ENCODE assay signal across 24 cellular contexts in the genomic region with DNA sequence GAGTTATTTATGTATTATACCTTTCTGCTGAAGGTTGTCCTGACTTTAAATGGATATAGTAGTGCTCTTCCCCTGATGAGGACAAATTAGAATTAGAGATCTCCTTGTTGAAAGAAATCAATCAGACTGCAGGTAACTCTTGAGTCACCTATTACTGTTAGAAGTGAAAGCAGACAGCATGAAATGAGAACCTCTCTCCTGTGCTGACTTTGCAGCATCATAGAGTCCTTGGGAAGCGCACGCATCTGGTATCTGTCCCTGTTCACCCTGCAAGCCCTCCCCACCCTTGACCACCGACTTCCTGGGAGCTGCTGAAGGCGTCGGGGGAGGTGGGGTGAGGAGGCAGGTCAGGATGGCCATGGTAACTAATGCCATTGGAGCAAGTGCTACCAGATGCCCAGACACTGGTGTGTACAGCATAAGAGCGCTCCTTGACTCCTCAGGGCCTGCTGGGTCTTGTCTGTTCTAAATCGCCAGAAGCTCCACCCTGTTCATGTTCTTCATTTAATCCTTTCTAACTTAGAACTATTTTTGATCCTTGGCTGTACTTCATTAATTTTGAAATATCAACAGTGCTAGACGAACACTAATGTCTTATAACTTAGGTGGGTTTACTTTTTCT.
"Had no signal": no experiment of that assay in that cellular context is flagged by ENCODE, and none has a peak within 500 bp of the region (broad histone marks: within the 10 kb centered on the region; RNA-seq: fewer than 3 reads in every experiment).

No MANE protein-coding gene starts in this region.

- H3K4me1 ChIP-seq: parathyroid adenoma, stomach had no signal

- H3K9me3 ChIP-seq: gastrocnemius medialis, left ventricle myocardium inferior, stomach, testis, upper lobe of right lung had no signal

- H3K9me3 Mint-ChIP-seq: activated naive CD4-positive, alpha-beta T cell treated with anti-CD3 and anti-CD28 coated beads, Interleukin-2, amount 50 U/mL, for 72 hours; activated T-cell treated with anti-CD3 and anti-CD28 coated beads, Interleukin-2, amount 50 U/mL, for 72 hours; stimulated activated effector memory CD8-positive, alpha-beta T cell treated with anti-CD3 and anti-CD28 coated beads, Interleukin-12 subunit alpha, Interleukin-12 subunit beta, amount 100 ng/mL, for 72 hours had no signal

- H3K27ac Mint-ChIP-seq: activated T-cell treated with anti-CD3 and anti-CD28 coated beads, Interleukin-2, amount 50 U/mL, for 72 hours; stimulated activated effector memory CD8-positive, alpha-beta T cell treated with anti-CD3 and anti-CD28 coated beads, Interleukin-12 subunit alpha, Interleukin-12 subunit beta, amount 100 ng/mL, for 72 hours had no signal

- H3K9ac ChIP-seq: parathyroid adenoma had no signal

- H3K4me2 ChIP-seq: smooth muscle cell had no signal

- H3K4me3 Mint-ChIP-seq: activated T-cell treated with anti-CD3 and anti-CD28 coated beads, Interleukin-2, amount 50 U/mL, for 72 hours; neural crest cell; stimulated activated effector memory CD8-positive, alpha-beta T cell treated with anti-CD3 and anti-CD28 coated beads, Interleukin-12 subunit alpha, Interleukin-12 subunit beta, amount 100 ng/mL, for 72 hours had no signal

- H3K4me1 Mint-ChIP-seq: stimulated activated effector memory CD8-positive, alpha-beta T cell treated with anti-CD3 and anti-CD28 coated beads, Interleukin-12 subunit alpha, Interleukin-12 subunit beta, amount 100 ng/mL, for 72 hours had no signal

- H3K79me2 ChIP-seq: parathyroid adenoma had no signal

- ATAC-seq: activated naive CD4-positive, alpha-beta T cell treated with anti-CD3 and anti-CD28 coated beads, Interleukin-2, amount 50 U/mL, for 72 hours; activated T-cell treated with anti-CD3 and anti-CD28 coated beads, Interleukin-2, amount 50 U/mL, for 72 hours; gastrocnemius medialis; heart left ventricle; sciatic nerve; stimulated activated effector memory CD8-positive, alpha-beta T cell treated with anti-CD3 and anti-CD28 coated beads, Interleukin-12 subunit alpha, Interleukin-12 subunit beta, amount 100 ng/mL, for 72 hours; upper lobe of right lung had no signal

- H3K4me3 ChIP-seq: gastrocnemius medialis, heart left ventricle, left ventricle myocardium inferior, SK-N-MC, smooth muscle cell, stomach, testis, upper lobe of right lung had no signal

- H3K27ac ChIP-seq: gastrocnemius medialis, heart left ventricle, left ventricle myocardium inferior, parathyroid adenoma, SK-N-MC, stomach, testis, upper lobe of right lung had no signal

- H3K36me3 ChIP-seq: gastrocnemius medialis had no signal

- H2AFZ ChIP-seq: parathyroid adenoma had no signal

- H3K36me3 Mint-ChIP-seq: activated naive CD4-positive, alpha-beta T cell treated with anti-CD3 and anti-CD28 coated beads, Interleukin-2, amount 50 U/mL, for 72 hours had no signal

- FAIRE-seq: endothelial cell of umbilical vein had no signal

- H3K27me3 ChIP-seq: gastrocnemius medialis, heart left ventricle, stomach, testis, upper lobe of right lung had no signal

- DNase-seq: activated CD4-positive, alpha-beta T cell treated with anti-CD3 and anti-CD28 coated beads, Interleukin-2, amount 50 U/mL, for 1 hour; activated CD4-positive, CD25-positive, alpha-beta regulatory T cell treated with anti-CD3 and anti-CD28 coated beads, Interleukin-2, amount 50 U/mL, for 72 hours; activated CD8-positive, alpha-beta memory T cell treated with anti-CD3 and anti-CD28 coated beads for 24 hours; activated effector memory CD4-positive, alpha-beta T cell treated with anti-CD3 and anti-CD28 coated beads, Interleukin-2, amount 50 U/mL, for 16 hours; activated T-cell treated with anti-CD3 and anti-CD28 coated beads, Interleukin-2, amount 50 U/mL, for 72 hours; dermis blood vessel endothelial cell; effector memory CD4-positive, alpha-beta T cell; gastrocnemius medialis; heart left ventricle; kidney glomerular epithelial cell; left ventricle myocardium inferior; stimulated activated CD4-positive, alpha-beta T cell treated with anti-CD3 and anti-CD28 coated beads, Interleukin-4, amount 100 ng/mL, for 24 hours; stomach; T1000; testis; upper lobe of right lung had no signal
